ENCODE assay signal across 18 cellular contexts in the genomic region with DNA sequence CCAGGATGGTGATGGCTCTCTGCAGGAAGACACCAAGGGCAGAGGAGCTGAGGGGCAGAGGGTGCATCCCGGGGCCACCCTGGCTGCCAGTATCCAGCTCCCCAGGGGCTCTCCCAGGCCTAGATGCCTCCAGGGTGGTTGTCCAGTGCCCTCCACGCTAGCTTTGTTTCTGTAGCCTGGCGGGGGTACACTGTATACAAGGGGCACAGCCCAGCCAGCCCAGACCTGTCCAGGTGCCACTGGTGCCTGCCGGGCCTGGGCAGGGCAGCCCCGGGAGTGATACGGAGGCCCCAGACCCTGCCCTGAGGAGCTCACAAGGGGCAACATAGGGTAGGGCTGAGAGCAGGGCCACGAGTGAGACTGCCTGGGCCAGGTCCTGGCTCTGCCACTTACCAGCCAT. TPM values are rescaled to one million over a fixed set of nuclear protein-coding genes. Genes with fewer than 3 reads are reported as not detected.
A peak's percentile ranks its signal among the peaks of the same experiment; 100 is the strongest.
DNase-seq lines count a peak whose midpoint lies in the region; ATAC-seq and TF ChIP-seq lines count a peak whose summit lies in the region.
"Had no signal": no experiment of that assay in that cellular context is flagged by ENCODE, and none has a peak within 500 bp of the region (broad histone marks: within the 10 kb centered on the region; RNA-seq: fewer than 3 reads in every experiment).

No MANE protein-coding gene starts in this region.

- peaks cover 4% of the 10 kb centered on the region for H3K79me1 ChIP-seq in neuronal stem cell (ENCODE audit: low read depth, low read length)

- no peak overlapping the region for H3K4ac ChIP-seq in neuronal stem cell (ENCODE audit: low read length)

- no peaks in the 10 kb centered on the region for H3K27me3 Mint-ChIP-seq in natural killer cell treated with Interleukin-12 subunit alpha and Interleukin-12 subunit beta and Interleukin-15 and Interleukin-18, amount 100 ng/mL, for 72 hours
- H3K27me3 Mint-ChIP-seq in natural killer cell (ENCODE audit: low read depth in 2 of 2) (no peaks in the 10 kb centered on the region), T-helper 17 cell (no peaks in the 10 kb centered on the region)
- H3K27me3 Mint-ChIP-seq: CD4-positive, alpha-beta memory T cell had no signal

- no peak overlapping the region for H3K27ac ChIP-seq in neuronal stem cell (replicated peaks; ENCODE audit: low read length)
- no peak overlapping the region for H3K27ac ChIP-seq in aorta (ENCODE audit: low read depth in 1 of 2, low read length in 2 of 2)

- H3K23ac ChIP-seq in neuronal stem cell (ENCODE audit: low read depth, low read length, poor library complexity) = peak overlapping the region; percentile 65

- no peaks in the 10 kb centered on the region for H3K36me3 Mint-ChIP-seq in natural killer cell treated with Interleukin-12 subunit alpha and Interleukin-12 subunit beta and Interleukin-15 and Interleukin-18, amount 100 ng/mL, for 72 hours
- H3K36me3 Mint-ChIP-seq in natural killer cell = no peaks in the 10 kb centered on the region
- no peaks in the 10 kb centered on the region for H3K36me3 Mint-ChIP-seq in T-helper 17 cell (ENCODE audit: low read depth)

- H3K27ac Mint-ChIP-seq in natural killer cell treated with Interleukin-12 subunit alpha and Interleukin-12 subunit beta and Interleukin-15 and Interleukin-18, amount 100 ng/mL, for 72 hours = no peak overlapping the region
- H3K27ac Mint-ChIP-seq in natural killer cell = no peak overlapping the region
- peak overlapping the region; percentile 24 for H3K27ac Mint-ChIP-seq in T-helper 17 cell
- H3K27ac Mint-ChIP-seq: CD4-positive, alpha-beta memory T cell; GM23338 had no signal

- TF ChIP-seq CTCF in natural killer cell (IDR thresholded peaks at IDR 0.05) = no peak

- peak overlapping the region; percentile 82 for H4K8ac ChIP-seq in neuronal stem cell (ENCODE audit: low read depth, low read length)

- WGBS in neuronal stem cell (ENCODE audit: extremely low coverage in 2 of 2, insufficient read length in 2 of 2, insufficient replicate concordance in 1 of 2), 2 donors = no CpG with 5 or more reads among the region's 7 CpGs
- WGBS in aorta, 2 donors = 95 to 96% methylated on average over 7 of the region's 7 CpGs

- no peak overlapping the region for H2AK5ac ChIP-seq in neuronal stem cell (ENCODE audit: low read depth, low read length)

- H3K4me3 ChIP-seq in neuronal stem cell (ENCODE audit: low read length in 2 of 2) = peak overlapping the region in 1 of 2 donors; percentile 23
- no peak overlapping the region for H3K4me3 ChIP-seq in aorta (ENCODE audit: low read length in 2 of 2)
- H3K4me3 ChIP-seq: GM23338, HAP-1 had no signal

- no peak overlapping the region for H2BK12ac ChIP-seq in neuronal stem cell (ENCODE audit: low read length)

- H3K9me3 ChIP-seq in T-helper 17 cell (ENCODE audit: control insufficient read depth, low read length, poor library complexity, severe bottlenecking) = no peaks in the 10 kb centered on the region
- H3K9me3 ChIP-seq in neuronal stem cell (replicated peaks in 1 of 2; ENCODE audit: control insufficient read depth in 2 of 2, insufficient read depth in 1 of 2, low read depth in 1 of 2, low read length in 2 of 2) = no peaks in the 10 kb centered on the region
- no peaks in the 10 kb centered on the region for H3K9me3 ChIP-seq in aorta (ENCODE audit: control insufficient read depth, low read length)
- H3K9me3 ChIP-seq: HAP-1 had no signal

- H2BK15ac ChIP-seq in neuronal stem cell (ENCODE audit: low read length) = no peak overlapping the region

- H3K36me3 ChIP-seq in neuronal stem cell (replicated peaks in 1 of 2; ENCODE audit: control insufficient read depth in 2 of 2, insufficient read depth in 2 of 2, low read length in 2 of 2) = peaks cover 4 to 34% of the 10 kb centered on the region in 2 donors
- peaks cover 0 to 2% of the 10 kb centered on the region in 2 donors for H3K36me3 ChIP-seq in aorta (ENCODE audit: control insufficient read depth in 1 of 2, insufficient read depth in 2 of 2, low read length in 1 of 2)
- H3K36me3 ChIP-seq: HAP-1 had no signal

- DNase-seq in natural killer cell treated with Interleukin-12 subunit alpha and Interleukin-12 subunit beta and Interleukin-15 and Interleukin-18, amount 100 ng/mL, for 72 hours (ENCODE audit: low spot score) = peak; percentile 34
- DNase-seq in natural killer cell = no peak
- DNase-seq in T-helper 17 cell = no peak
- no peak for DNase-seq in neuronal stem cell (ENCODE audit: low spot score)
- DNase-seq in aorta = no peak
- no peak for DNase-seq in NCI-H1417 (lab: John Stamatoyannopoulos, UW)
- no peak for DNase-seq in globus pallidus (ENCODE audit: low spot score)
- DNase-seq in NCI-H526 (lab: John Stamatoyannopoulos, UW) = no peak
- DNase-seq: C1 segment of cervical spinal cord; Calu3; CD4-positive, alpha-beta memory T cell; COR-L47; DMS53; DMS79 treated with DMSO at 0.1 percent for 48 hours; GF-D8 had no signal

- no peak for ATAC-seq in natural killer cell treated with Interleukin-12 subunit alpha and Interleukin-12 subunit beta and Interleukin-15 and Interleukin-18, amount 100 ng/mL, for 72 hours
- ATAC-seq in natural killer cell (no peak), T-helper 17 cell (no peak), aorta (ENCODE audit: low FRiP score) (peak; percentile 31)
- ATAC-seq: GM23338 had no signal

- no peak overlapping the region for H3K4me2 ChIP-seq in neuronal stem cell (ENCODE audit: insufficient read depth, low read length, poor library complexity, severe bottlenecking)
- H3K4me2 ChIP-seq: GM23338 had no signal

- no peak overlapping the region for H2BK5ac ChIP-seq in neuronal stem cell (ENCODE audit: low read length)

- H3K4me1 Mint-ChIP-seq in natural killer cell treated with Interleukin-12 subunit alpha and Interleukin-12 subunit beta and Interleukin-15 and Interleukin-18, amount 100 ng/mL, for 72 hours (ENCODE audit: low read depth in 2 of 2) = peaks cover 4 to 6% of the 10 kb centered on the region in 2 donors
- H3K4me1 Mint-ChIP-seq in natural killer cell = no peaks in the 10 kb centered on the region
- no peaks in the 10 kb centered on the region for H3K4me1 Mint-ChIP-seq in T-helper 17 cell
- H3K4me1 Mint-ChIP-seq: CD4-positive, alpha-beta memory T cell; GM23338 had no signal

- H2AFZ ChIP-seq in neuronal stem cell (ENCODE audit: low read length) = no peak overlapping the region
- H2AFZ ChIP-seq: GM23338 had no signal

- H3K4me3 Mint-ChIP-seq in natural killer cell treated with Interleukin-12 subunit alpha and Interleukin-12 subunit beta and Interleukin-15 and Interleukin-18, amount 100 ng/mL, for 72 hours = no peak overlapping the region
- H3K4me3 Mint-ChIP-seq in natural killer cell (no peak overlapping the region), T-helper 17 cell (no peak overlapping the region)
- H3K4me3 Mint-ChIP-seq: CD4-positive, alpha-beta memory T cell; GM23338 had no signal

- H3K9me3 Mint-ChIP-seq in natural killer cell treated with Interleukin-12 subunit alpha and Interleukin-12 subunit beta and Interleukin-15 and Interleukin-18, amount 100 ng/mL, for 72 hours = no peaks in the 10 kb centered on the region
- H3K9me3 Mint-ChIP-seq in natural killer cell = no peaks in the 10 kb centered on the region
- H3K9me3 Mint-ChIP-seq: CD4-positive, alpha-beta memory T cell; GM23338 had no signal

- H3K18ac ChIP-seq in neuronal stem cell (ENCODE audit: low read length) = peak overlapping the region; percentile 4

- peaks cover 0 to 3% of the 10 kb centered on the region in 2 donors for H3K4me1 ChIP-seq in neuronal stem cell (ENCODE audit: control insufficient read depth in 2 of 2, insufficient read depth in 1 of 2, low read depth in 1 of 2, low read length in 2 of 2)
- H3K4me1 ChIP-seq in aorta (ENCODE audit: control insufficient read depth in 1 of 2, insufficient read depth in 2 of 2, low read length in 2 of 2) = no peaks in the 10 kb centered on the region
- H3K4me1 ChIP-seq: HAP-1 had no signal

- H3K27me3 ChIP-seq in neuronal stem cell (ENCODE audit: control insufficient read depth in 3 of 3, insufficient read depth in 3 of 3, low read depth in 1 of 3, low read length in 3 of 3) (no peaks in the 10 kb centered on the region), aorta (ENCODE audit: control insufficient read depth in 1 of 2, insufficient read depth in 2 of 2, low read length in 1 of 2) (no peaks in the 10 kb centered on the region)

- no peak overlapping the region for H3K9ac ChIP-seq in neuronal stem cell (ENCODE audit: low read depth, low read length, poor library complexity)

- H2BK120ac ChIP-seq in neuronal stem cell (ENCODE audit: low read depth, low read length) = no peak overlapping the region

- no peak overlapping the region for H3K14ac ChIP-seq in neuronal stem cell (ENCODE audit: low read length)

- intact Hi-C loops in natural killer cell (cut with micrococcal nuclease) = no loop called here
- intact Hi-C loops in aorta (cut with DNase I) = no loop called here

- H4K91ac ChIP-seq in neuronal stem cell (ENCODE audit: low read depth, low read length, poor library complexity) = no peak overlapping the region

RNA-seq across cellular contexts. Expression of a gene that starts 14.6 kb away (rescaled TPM):
- total RNA-seq in natural killer cell treated with Interleukin-12 subunit alpha and Interleukin-12 subunit beta and Interleukin-15 and Interleukin-18, amount 100 ng/mL, for 72 hours = 1 to 10 TPM; 6.5 to 9.7 TPM
- 10 to 100 TPM in 1 of 3 donors, 1 to 10 TPM in 2; 5.6 to 10.3 (median 7.6) TPM for total RNA-seq in natural killer cell
- under 1 TPM; 0.27 to 0.55 TPM for total RNA-seq in T-helper 17 cell
- 2.0 TPM for polyA plus RNA-seq in neuronal stem cell (2013, experiment 1 of 2)
- 2.4 TPM for polyA plus RNA-seq in neuronal stem cell (2013, experiment 2 of 2)
- 1 to 10 TPM in 1 of 2 donors, under 1 TPM in 1; 0.49 to 2.0 TPM for total RNA-seq in aorta
- polyA plus RNA-seq in aorta = under 1 TPM in 1 of 2 donors, not detected in 1; 0.75 TPM
- total RNA-seq: H4 had no signal
- polyA plus RNA-seq: CD4-positive, alpha-beta memory T cell had no signal

RNA-seq across cellular contexts. Expression of a gene that starts 37.0 kb away (rescaled TPM):
- total RNA-seq in natural killer cell treated with Interleukin-12 subunit alpha and Interleukin-12 subunit beta and Interleukin-15 and Interleukin-18, amount 100 ng/mL, for 72 hours = 100 to 1,000 TPM in 1 of 2 donors, 10 to 100 TPM in 1; 94.3 to 123 TPM
- total RNA-seq in natural killer cell (1 to 10 TPM; 3.2 to 4.5 (median 4.2) TPM), T-helper 17 cell (1 to 10 TPM; 3.2 to 4.0 TPM), aorta (1 to 10 TPM; 3.7 to 9.5 TPM)
- 3.2 TPM for polyA plus RNA-seq in neuronal stem cell (2013, experiment 1 of 2)
- 3.3 TPM for polyA plus RNA-seq in neuronal stem cell (2013, experiment 2 of 2)
- polyA plus RNA-seq in aorta = 1 to 10 TPM; 1.9 to 2.6 TPM

Comparison
In these comparisons a context has a peak if more than half of its experiments do, and no peak if none do; other contexts are left out.
1. RNA of a gene that starts 37.0 kb away (total RNA-seq): 94.3 to 123 TPM in natural killer cell treated with Interleukin-12 subunit alpha and Interleukin-12 subunit beta and Interleukin-15 and Interleukin-18, amount 100 ng/mL, for 72 hours; 3.7 to 9.5 TPM in aorta, 3.2 to 4.5 TPM in natural killer cell and 3.2 to 4.0 TPM in T-helper 17 cell; every median in the first group is over 4 times any median in the second.